ENCODE assay signal across 1 cellular context in the genomic region with DNA sequence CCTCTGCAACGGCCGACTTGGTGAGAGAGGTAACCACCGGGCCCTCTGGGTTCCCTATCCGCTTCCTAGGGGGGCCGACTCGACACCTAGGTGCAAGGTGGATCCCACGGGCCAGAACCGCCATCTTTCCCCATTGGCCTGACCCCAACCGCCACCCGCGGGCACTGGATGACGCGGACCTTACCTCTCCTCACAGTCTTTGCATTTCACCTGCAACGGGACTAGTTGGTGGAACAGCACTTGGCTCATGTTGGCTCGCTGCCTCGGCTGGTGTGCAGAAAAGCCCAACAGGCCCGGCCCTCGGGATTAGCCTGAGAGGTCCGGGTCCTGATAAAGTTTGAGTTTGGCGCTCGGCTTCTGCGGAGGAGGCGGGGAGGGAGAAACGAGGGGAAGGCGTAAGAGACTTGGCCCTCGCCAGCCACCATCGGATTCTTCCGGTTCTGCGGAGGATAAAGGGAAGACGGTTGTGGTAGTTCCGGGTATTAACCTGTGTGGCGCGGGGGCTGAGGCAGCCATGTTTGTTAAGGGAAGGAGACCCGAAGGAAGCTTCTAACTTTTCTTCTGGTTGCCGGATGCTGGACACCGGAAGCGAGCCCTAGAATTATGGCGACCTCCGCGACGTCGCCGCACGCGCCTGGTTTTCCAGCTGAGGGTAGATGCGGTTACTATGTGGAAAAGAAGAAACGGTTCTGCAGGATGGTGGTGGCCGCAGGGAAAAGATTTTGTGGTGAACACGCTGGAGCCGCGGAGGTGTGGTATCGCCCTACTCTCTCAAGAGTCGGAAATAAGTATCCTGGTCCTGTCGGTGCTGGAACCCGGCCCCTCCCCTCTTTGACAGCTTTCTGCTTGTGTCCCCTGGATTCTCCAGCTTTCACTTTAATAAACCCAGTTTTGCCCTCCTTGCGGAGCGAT.
TF ChIP-seq lines count a peak whose summit lies in the region.

A gene with protein sequence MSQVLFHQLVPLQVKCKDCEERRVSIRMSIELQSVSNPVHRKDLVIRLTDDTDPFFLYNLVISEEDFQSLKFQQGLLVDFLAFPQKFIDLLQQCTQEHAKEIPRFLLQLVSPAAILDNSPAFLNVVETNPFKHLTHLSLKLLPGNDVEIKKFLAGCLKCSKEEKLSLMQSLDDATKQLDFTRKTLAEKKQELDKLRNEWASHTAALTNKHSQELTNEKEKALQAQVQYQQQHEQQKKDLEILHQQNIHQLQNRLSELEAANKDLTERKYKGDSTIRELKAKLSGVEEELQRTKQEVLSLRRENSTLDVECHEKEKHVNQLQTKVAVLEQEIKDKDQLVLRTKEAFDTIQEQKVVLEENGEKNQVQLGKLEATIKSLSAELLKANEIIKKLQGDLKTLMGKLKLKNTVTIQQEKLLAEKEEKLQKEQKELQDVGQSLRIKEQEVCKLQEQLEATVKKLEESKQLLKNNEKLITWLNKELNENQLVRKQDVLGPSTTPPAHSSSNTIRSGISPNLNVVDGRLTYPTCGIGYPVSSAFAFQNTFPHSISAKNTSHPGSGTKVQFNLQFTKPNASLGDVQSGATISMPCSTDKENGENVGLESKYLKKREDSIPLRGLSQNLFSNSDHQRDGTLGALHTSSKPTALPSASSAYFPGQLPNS (minus strand): TSS at position 365 of the 912 bp plus-strand sequence. CDS start 116 bp downstream, at position 249.
Gene TRMT13 (plus strand): TSS at position 598 of the 912 bp plus-strand sequence. CDS start 6 bp downstream, at position 604.

TF ChIP-seq in HepG2, 621 proteins besides CTCF, POLR2A, EP300 and RAD21 (continued from another document and continues in another):
- TF ChIP-seq UBTF (CRISPR knock-in tag; IDR thresholded peaks at IDR 0.05) (peak; percentile 74), ZHX2 (IDR thresholded peaks at IDR 0.05; ENCODE audit: low read depth) (peak; percentile 95), ZHX2 (CRISPR knock-in tag; IDR thresholded peaks at IDR 0.05; ENCODE audit: borderline replicate concordance) (0 out of 2 replicates have a peak, but pooled peaks have one; percentile 35), ZNF839 (CRISPR knock-in tag; IDR thresholded peaks at IDR 0.05; ENCODE audit: borderline replicate concordance) (no peak), ZNF713 (CRISPR knock-in tag; IDR thresholded peaks at IDR 0.05) (no peak), BORCS8-MEF2B (CRISPR knock-in tag; IDR thresholded peaks at IDR 0.05) (peak; percentile 92), AKAP8 (CRISPR knock-in tag; IDR thresholded peaks at IDR 0.05) (0 out of 2 replicates have a peak, but pooled peaks have one; percentile 65), REST (IDR thresholded peaks at IDR 0.05; ENCODE audit: borderline replicate concordance in 1 of 2, low read depth in 1 of 2, low read length in 2 of 2) (no peak), ZNF7 (CRISPR knock-in tag; IDR thresholded peaks at IDR 0.05) (no peak), DBP (CRISPR knock-in tag; IDR thresholded peaks at IDR 0.05; ENCODE audit: not compliant biosample characterization) (no peak), ELF4 (CRISPR knock-in tag; IDR thresholded peaks at IDR 0.05; ENCODE audit: borderline replicate concordance) (peak; percentile 98), ZSCAN29 (CRISPR knock-in tag; conservative IDR thresholded peaks at IDR 0.05) (peak; percentile 78; the same call in 1 of the 2 replicates), MEIS1 (CRISPR knock-in tag; IDR thresholded peaks at IDR 0.05; ENCODE audit: borderline replicate concordance) (no peak), ARHGAP35 (CRISPR knock-in tag; IDR thresholded peaks at IDR 0.05; ENCODE audit: borderline replicate concordance) (peak; percentile 76; the same call in 1 of the 2 replicates), HMGXB4 (CRISPR knock-in tag; IDR thresholded peaks at IDR 0.05; ENCODE audit: borderline replicate concordance in 1 of 2, low read depth in 1 of 2) (peak; percentile 42 to 44; a peak in 3 of 4 replicates)
- TF ChIP-seq, protein P1, sequence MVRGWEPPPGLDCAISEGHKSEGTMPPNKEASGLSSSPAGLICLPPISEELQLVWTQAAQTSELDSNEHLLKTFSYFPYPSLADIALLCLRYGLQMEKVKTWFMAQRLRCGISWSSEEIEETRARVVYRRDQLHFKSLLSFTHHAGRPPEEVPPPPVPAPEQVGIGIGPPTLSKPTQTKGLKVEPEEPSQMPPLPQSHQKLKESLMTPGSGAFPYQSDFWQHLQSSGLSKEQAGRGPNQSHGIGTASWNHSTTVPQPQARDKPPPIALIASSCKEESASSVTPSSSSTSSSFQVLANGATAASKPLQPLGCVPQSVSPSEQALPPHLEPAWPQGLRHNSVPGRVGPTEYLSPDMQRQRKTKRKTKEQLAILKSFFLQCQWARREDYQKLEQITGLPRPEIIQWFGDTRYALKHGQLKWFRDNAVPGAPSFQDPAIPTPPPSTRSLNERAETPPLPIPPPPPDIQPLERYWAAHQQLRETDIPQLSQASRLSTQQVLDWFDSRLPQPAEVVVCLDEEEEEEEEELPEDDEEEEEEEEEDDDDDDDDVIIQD (CRISPR knock-in tag; IDR thresholded peaks at IDR 0.05; ENCODE audit: low read depth) = peak; percentile 22; the same call in 1 of the 2 replicates
- TF ChIP-seq, protein P2, sequence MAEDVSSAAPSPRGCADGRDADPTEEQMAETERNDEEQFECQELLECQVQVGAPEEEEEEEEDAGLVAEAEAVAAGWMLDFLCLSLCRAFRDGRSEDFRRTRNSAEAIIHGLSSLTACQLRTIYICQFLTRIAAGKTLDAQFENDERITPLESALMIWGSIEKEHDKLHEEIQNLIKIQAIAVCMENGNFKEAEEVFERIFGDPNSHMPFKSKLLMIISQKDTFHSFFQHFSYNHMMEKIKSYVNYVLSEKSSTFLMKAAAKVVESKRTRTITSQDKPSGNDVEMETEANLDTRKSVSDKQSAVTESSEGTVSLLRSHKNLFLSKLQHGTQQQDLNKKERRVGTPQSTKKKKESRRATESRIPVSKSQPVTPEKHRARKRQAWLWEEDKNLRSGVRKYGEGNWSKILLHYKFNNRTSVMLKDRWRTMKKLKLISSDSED (CRISPR knock-in tag; IDR thresholded peaks at IDR 0.05) = no peak
